Comparison of ENCODE assay signal across 1 cellular context in genomic region chr7:140217750-140218501, GRCh38.
TF ChIP-seq lines count a peak whose summit lies in the region.

No MANE protein-coding gene starts in this region.

TF ChIP-seq in K562, 482 proteins besides CTCF, POLR2A, EP300 and RAD21 (continued from another document):
- TF ChIP-seq TCF15 (CRISPR knock-in tag; IDR thresholded peaks at IDR 0.05) = no peak
- no peak for TF ChIP-seq NR2C1 (IDR thresholded peaks at IDR 0.05)
- TF ChIP-seq NR2C1 (tag; IDR thresholded peaks at IDR 0.05) = no peak
- TF ChIP-seq CHAMP1 (IDR thresholded peaks at IDR 0.05) = 0 out of 2 replicates have a peak, but pooled peaks have one; percentile 31
- TF ChIP-seq TRIM24 (IDR thresholded peaks at IDR 0.05) = peak in 1 of 2 experiments; percentile 36; a peak in 1 of 4 replicates
- no peak for TF ChIP-seq POLR3A (IDR thresholded peaks at IDR 0.05; ENCODE audit: borderline replicate concordance, extremely low read depth, insufficient read depth, insufficient read length)
- no peak for TF ChIP-seq ZNF584 (CRISPR knock-in tag; IDR thresholded peaks at IDR 0.05; ENCODE audit: low read depth)
- TF ChIP-seq, protein P1, sequence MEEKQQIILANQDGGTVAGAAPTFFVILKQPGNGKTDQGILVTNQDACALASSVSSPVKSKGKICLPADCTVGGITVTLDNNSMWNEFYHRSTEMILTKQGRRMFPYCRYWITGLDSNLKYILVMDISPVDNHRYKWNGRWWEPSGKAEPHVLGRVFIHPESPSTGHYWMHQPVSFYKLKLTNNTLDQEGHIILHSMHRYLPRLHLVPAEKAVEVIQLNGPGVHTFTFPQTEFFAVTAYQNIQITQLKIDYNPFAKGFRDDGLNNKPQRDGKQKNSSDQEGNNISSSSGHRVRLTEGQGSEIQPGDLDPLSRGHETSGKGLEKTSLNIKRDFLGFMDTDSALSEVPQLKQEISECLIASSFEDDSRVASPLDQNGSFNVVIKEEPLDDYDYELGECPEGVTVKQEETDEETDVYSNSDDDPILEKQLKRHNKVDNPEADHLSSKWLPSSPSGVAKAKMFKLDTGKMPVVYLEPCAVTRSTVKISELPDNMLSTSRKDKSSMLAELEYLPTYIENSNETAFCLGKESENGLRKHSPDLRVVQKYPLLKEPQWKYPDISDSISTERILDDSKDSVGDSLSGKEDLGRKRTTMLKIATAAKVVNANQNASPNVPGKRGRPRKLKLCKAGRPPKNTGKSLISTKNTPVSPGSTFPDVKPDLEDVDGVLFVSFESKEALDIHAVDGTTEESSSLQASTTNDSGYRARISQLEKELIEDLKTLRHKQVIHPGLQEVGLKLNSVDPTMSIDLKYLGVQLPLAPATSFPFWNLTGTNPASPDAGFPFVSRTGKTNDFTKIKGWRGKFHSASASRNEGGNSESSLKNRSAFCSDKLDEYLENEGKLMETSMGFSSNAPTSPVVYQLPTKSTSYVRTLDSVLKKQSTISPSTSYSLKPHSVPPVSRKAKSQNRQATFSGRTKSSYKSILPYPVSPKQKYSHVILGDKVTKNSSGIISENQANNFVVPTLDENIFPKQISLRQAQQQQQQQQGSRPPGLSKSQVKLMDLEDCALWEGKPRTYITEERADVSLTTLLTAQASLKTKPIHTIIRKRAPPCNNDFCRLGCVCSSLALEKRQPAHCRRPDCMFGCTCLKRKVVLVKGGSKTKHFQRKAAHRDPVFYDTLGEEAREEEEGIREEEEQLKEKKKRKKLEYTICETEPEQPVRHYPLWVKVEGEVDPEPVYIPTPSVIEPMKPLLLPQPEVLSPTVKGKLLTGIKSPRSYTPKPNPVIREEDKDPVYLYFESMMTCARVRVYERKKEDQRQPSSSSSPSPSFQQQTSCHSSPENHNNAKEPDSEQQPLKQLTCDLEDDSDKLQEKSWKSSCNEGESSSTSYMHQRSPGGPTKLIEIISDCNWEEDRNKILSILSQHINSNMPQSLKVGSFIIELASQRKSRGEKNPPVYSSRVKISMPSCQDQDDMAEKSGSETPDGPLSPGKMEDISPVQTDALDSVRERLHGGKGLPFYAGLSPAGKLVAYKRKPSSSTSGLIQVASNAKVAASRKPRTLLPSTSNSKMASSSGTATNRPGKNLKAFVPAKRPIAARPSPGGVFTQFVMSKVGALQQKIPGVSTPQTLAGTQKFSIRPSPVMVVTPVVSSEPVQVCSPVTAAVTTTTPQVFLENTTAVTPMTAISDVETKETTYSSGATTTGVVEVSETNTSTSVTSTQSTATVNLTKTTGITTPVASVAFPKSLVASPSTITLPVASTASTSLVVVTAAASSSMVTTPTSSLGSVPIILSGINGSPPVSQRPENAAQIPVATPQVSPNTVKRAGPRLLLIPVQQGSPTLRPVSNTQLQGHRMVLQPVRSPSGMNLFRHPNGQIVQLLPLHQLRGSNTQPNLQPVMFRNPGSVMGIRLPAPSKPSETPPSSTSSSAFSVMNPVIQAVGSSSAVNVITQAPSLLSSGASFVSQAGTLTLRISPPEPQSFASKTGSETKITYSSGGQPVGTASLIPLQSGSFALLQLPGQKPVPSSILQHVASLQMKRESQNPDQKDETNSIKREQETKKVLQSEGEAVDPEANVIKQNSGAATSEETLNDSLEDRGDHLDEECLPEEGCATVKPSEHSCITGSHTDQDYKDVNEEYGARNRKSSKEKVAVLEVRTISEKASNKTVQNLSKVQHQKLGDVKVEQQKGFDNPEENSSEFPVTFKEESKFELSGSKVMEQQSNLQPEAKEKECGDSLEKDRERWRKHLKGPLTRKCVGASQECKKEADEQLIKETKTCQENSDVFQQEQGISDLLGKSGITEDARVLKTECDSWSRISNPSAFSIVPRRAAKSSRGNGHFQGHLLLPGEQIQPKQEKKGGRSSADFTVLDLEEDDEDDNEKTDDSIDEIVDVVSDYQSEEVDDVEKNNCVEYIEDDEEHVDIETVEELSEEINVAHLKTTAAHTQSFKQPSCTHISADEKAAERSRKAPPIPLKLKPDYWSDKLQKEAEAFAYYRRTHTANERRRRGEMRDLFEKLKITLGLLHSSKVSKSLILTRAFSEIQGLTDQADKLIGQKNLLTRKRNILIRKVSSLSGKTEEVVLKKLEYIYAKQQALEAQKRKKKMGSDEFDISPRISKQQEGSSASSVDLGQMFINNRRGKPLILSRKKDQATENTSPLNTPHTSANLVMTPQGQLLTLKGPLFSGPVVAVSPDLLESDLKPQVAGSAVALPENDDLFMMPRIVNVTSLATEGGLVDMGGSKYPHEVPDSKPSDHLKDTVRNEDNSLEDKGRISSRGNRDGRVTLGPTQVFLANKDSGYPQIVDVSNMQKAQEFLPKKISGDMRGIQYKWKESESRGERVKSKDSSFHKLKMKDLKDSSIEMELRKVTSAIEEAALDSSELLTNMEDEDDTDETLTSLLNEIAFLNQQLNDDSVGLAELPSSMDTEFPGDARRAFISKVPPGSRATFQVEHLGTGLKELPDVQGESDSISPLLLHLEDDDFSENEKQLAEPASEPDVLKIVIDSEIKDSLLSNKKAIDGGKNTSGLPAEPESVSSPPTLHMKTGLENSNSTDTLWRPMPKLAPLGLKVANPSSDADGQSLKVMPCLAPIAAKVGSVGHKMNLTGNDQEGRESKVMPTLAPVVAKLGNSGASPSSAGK (IDR thresholded peaks at IDR 0.05) = no peak
- no peak for TF ChIP-seq ZBTB5 (IDR thresholded peaks at IDR 0.05)
- peak in 1 of 3 experiments; percentile 5 for TF ChIP-seq YY1 (IDR thresholded peaks at IDR 0.05; ENCODE audit: borderline replicate concordance in 1 of 3, control insufficient read depth in 1 of 3, extremely low read depth in 1 of 3, insufficient read depth in 3 of 3, insufficient read length in 1 of 3, insufficient replicate concordance in 2 of 3, low read depth in 1 of 3, low read length in 2 of 3)
- TF ChIP-seq MTF1 (CRISPR knock-in tag; IDR thresholded peaks at IDR 0.05; ENCODE audit: borderline replicate concordance) = no peak
